Comparison of ENCODE assay signal across 17 cellular contexts in the genomic region with DNA sequence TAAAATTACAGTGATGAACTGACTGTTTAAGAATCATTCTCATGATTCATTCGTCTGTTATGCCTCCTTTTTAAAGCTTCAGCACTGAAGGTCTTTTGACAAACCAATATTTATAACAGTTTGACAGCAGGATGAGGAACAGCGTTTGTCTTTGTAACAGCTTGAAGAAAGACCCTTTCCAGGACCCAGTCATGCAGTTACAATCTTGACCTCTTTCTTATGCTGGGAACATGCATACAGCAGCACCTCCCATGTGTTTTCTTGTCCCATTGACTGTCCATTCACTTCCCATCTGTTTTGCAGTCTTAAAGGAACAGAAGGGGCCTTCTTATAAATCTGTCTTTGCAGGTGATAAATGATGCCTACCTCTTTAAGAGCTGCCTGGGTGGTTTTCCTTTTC.
DNase-seq lines count a peak whose midpoint lies in the region; ATAC-seq, FAIRE-seq and TF ChIP-seq lines count a peak whose summit lies in the region.
"Had no signal": no experiment of that assay in that cellular context is flagged by ENCODE, and none has a peak within 500 bp of the region (broad histone marks: within the 10 kb centered on the region; RNA-seq: fewer than 3 reads in every experiment).

No MANE protein-coding gene starts in this region.

- H2BK120ac ChIP-seq in IMR-90 (ENCODE audit: low read depth, low read length) (no peak overlapping the region), H1 (replicated peaks; ENCODE audit: low read depth, low read length) (no peak overlapping the region), mesenchymal stem cell (ENCODE audit: low read depth, low read length) (no peak overlapping the region)

- H3K9me1 ChIP-seq in IMR-90 (ENCODE audit: insufficient read depth, low read length): 0 out of 2 replicates have a peak, but pooled peaks cover 5% of the 10 kb centered on the region

- intact Hi-C loops in IMR-90 (cut with micrococcal nuclease): no loop called here

- ATAC-seq in IMR-90 (ENCODE audit: low read depth): peak; percentile 73
- no peak for ATAC-seq in stimulated activated effector memory CD8-positive, alpha-beta T cell treated with anti-CD3 and anti-CD28 coated beads, Interleukin-12 subunit alpha, Interleukin-12 subunit beta, amount 100 ng/mL, for 72 hours
- ATAC-seq: naive thymus-derived CD8-positive, alpha-beta T cell had no signal

- H4K8ac ChIP-seq in IMR-90 (ENCODE audit: low read depth in 2 of 2, low read length in 2 of 2) (no peak overlapping the region), H1 (ENCODE audit: extremely low read depth, insufficient read depth, low read length) (no peak overlapping the region), mesenchymal stem cell (ENCODE audit: low read length) (no peak overlapping the region)

- H3K9me3 Mint-ChIP-seq in stimulated activated effector memory CD8-positive, alpha-beta T cell treated with anti-CD3 and anti-CD28 coated beads, Interleukin-12 subunit alpha, Interleukin-12 subunit beta, amount 100 ng/mL, for 72 hours: no peaks in the 10 kb centered on the region
- H3K9me3 Mint-ChIP-seq: naive thymus-derived CD8-positive, alpha-beta T cell had no signal

- H3K9me3 ChIP-seq in IMR-90 (ENCODE audit: control insufficient read depth, insufficient read depth, low read length): no peaks in the 10 kb centered on the region
- H3K9me3 ChIP-seq in H1 (ENCODE audit: insufficient read depth in 2 of 2, low read depth in 1 of 2, low read length in 1 of 2): no peaks in the 10 kb centered on the region
- no peaks in the 10 kb centered on the region for H3K9me3 ChIP-seq in mesenchymal stem cell (ENCODE audit: control insufficient read depth, low read length)
- H3K9me3 ChIP-seq in hepatocyte (ENCODE audit: low read depth): no peaks in the 10 kb centered on the region
- H3K9me3 ChIP-seq: Peyer's patch had no signal

- no peak overlapping the region for H3K4me3 ChIP-seq in IMR-90 (ENCODE audit: insufficient read depth, low read depth, low read length)
- H3K4me3 ChIP-seq in H1 (ENCODE audit: extremely low read depth in 1 of 4, insufficient read depth in 2 of 4, low read depth in 3 of 4, low read length in 4 of 4): no peak overlapping the region
- H3K4me3 ChIP-seq in mesenchymal stem cell (ENCODE audit: insufficient read depth in 1 of 2, low read depth in 1 of 2, low read length in 2 of 2): no peak overlapping the region
- H3K4me3 ChIP-seq in hepatocyte: no peak overlapping the region
- H3K4me3 ChIP-seq: adrenal gland, Peyer's patch had no signal

- TF ChIP-seq EP300 in H1 (IDR thresholded peaks at IDR 0.05; ENCODE audit: borderline replicate concordance in 1 of 2, low read depth in 2 of 2, low read length in 2 of 2): no peak

- no peaks in the 10 kb centered on the region for H3K9me2 ChIP-seq in hepatocyte (replicated peaks; ENCODE audit: insufficient read depth)

- DNase-seq in EH (ENCODE audit: low read depth) (peak; percentile 38), IMR-90 (peak; percentile 66), H1 (ENCODE audit: low read depth in 1 of 2, low spot score in 2 of 2) (no peak), mesenchymal stem cell (peak; percentile 74), HUDEP-2 (lab: John Stamatoyannopoulos, UW; ENCODE audit: unreplicated experiment in 76 of 76) (no peak), SW480 (ENCODE audit: low spot score) (no peak), hepatocyte (ENCODE audit: low spot score) (no peak)
- DNase-seq in stimulated activated effector memory CD8-positive, alpha-beta T cell treated with anti-CD3 and anti-CD28 coated beads, Interleukin-12 subunit alpha, Interleukin-12 subunit beta, amount 100 ng/mL, for 72 hours (ENCODE audit: low spot score in 2 of 2): no peak
- DNase-seq: adrenal gland; naive thymus-derived CD8-positive, alpha-beta T cell; NCI-H2029; NCI-H748 treated with DMSO at 0.1 percent for 48 hours; Peyer's patch; stimulated activated CD4-positive, alpha-beta T cell treated with anti-CD3 and anti-CD28 coated beads, Interleukin-1b, Interleukin-23, amount 100 ng/mL, for 48 hours; substantia nigra had no signal

- CTCF ChIA-PET in IMR-90 (lab: Yijun Ruan, JAX): interaction anchor here (2.0 kb wide), 1 partner anchor 17 kb away, joined by 6 read pairs; no protein-coding TSS in a partner anchor
- CTCF ChIA-PET in H1 (lab: Charles Lee; ENCODE audit: partially characterized antibody): no interaction called here

- no peak overlapping the region for H4K5ac ChIP-seq in IMR-90 (ENCODE audit: low read depth, low read length)
- H4K5ac ChIP-seq in H1 (ENCODE audit: insufficient read length, low read depth, low read length): no peak overlapping the region

- H4K91ac ChIP-seq in IMR-90 (ENCODE audit: insufficient read depth, low read depth, low read length): no peak overlapping the region
- no peak overlapping the region for H4K91ac ChIP-seq in H1 (replicated peaks; ENCODE audit: insufficient read length, low read length)
- H4K91ac ChIP-seq in mesenchymal stem cell (ENCODE audit: low read length): no peak overlapping the region

- in situ Hi-C loops in IMR-90 (cut with MboI; ENCODE audit: low sequenced_read_pairs): no loop called here

- WGBS in IMR-90 (ENCODE audit: extremely low coverage in 2 of 2, insufficient read length in 1 of 2), 2 experiments: no CpG with 5 or more reads among the region's 2 CpGs
- WGBS in H1 (ENCODE audit: extremely low coverage in 1 of 2, insufficient coverage in 1 of 2, insufficient read length in 1 of 2, insufficient replicate concordance in 2 of 2, low coverage in 1 of 2, low lambda C conversion rate in 2 of 2, missing lambda C conversion rate in 1 of 2), 2 experiments: 88% methylated on average over 2 of the region's 2 CpGs; no CpG with 5 or more reads in 1 of the 2 experiments
- 0% methylated on average over 2 of the region's 2 CpGs for WGBS in mesenchymal stem cell
- WGBS in hepatocyte (ENCODE audit: low lambda C conversion rate, missing lambda C conversion rate): 59% methylated on average over 2 of the region's 2 CpGs

- H3K36me3 ChIP-seq in IMR-90 (ENCODE audit: control insufficient read depth, insufficient read depth, low read length): no peaks in the 10 kb centered on the region
- H3K36me3 ChIP-seq in H1 (ENCODE audit: control insufficient read depth in 2 of 4, insufficient read depth in 4 of 4, low read length in 3 of 4): peaks cover 0 to under 1% (median 0%) of the 10 kb centered on the region in 4 experiments; a peak in 2 of 8 replicates
- H3K36me3 ChIP-seq in mesenchymal stem cell (ENCODE audit: control insufficient read depth in 1 of 2, insufficient read depth in 2 of 2, low read depth in 1 of 2, low read length in 2 of 2): peaks cover 0 to 36% of the 10 kb centered on the region in 2 experiments
- H3K36me3 ChIP-seq in hepatocyte (replicated peaks; ENCODE audit: insufficient read depth, low read depth): no peaks in the 10 kb centered on the region
- H3K36me3 ChIP-seq: Peyer's patch had no signal

- TF ChIP-seq POLR2A in IMR-90 (IDR thresholded peaks at IDR 0.05; ENCODE audit: low read depth, low read length): no peak
- no peak for TF ChIP-seq POLR2A in H1 (IDR thresholded peaks at IDR 0.05; ENCODE audit: control extremely low read depth in 1 of 2, low read depth in 2 of 2, low read length in 2 of 2)

- H3K4me1 ChIP-seq in IMR-90 (ENCODE audit: control insufficient read depth, insufficient read depth, low read length) (0 out of 2 replicates have a peak, but pooled peaks cover 2% of the 10 kb centered on the region), H1 (replicated peaks in 1 of 4; ENCODE audit: control insufficient read depth in 3 of 4, insufficient read depth in 4 of 4, low read length in 3 of 4) (no peaks in the 10 kb centered on the region), mesenchymal stem cell (ENCODE audit: control insufficient read depth, insufficient read depth, low read depth, low read length) (no peaks in the 10 kb centered on the region), hepatocyte (ENCODE audit: insufficient read depth) (no peaks in the 10 kb centered on the region)
- H3K4me1 ChIP-seq: adrenal gland, Peyer's patch had no signal

- H2BK5ac ChIP-seq in IMR-90 (ENCODE audit: low read depth, low read length, poor library complexity, severe bottlenecking) (no peak overlapping the region), H1 (ENCODE audit: low read depth, low read length) (no peak overlapping the region), mesenchymal stem cell (ENCODE audit: low read depth, low read length, poor library complexity, severe bottlenecking) (no peak overlapping the region)

- H3K14ac ChIP-seq in IMR-90 (replicated peaks; ENCODE audit: low read depth, low read length) (no peak overlapping the region), H1 (ENCODE audit: insufficient read length) (no peak overlapping the region), mesenchymal stem cell (ENCODE audit: low read length in 2 of 2) (no peak overlapping the region)

- H4K20me1 ChIP-seq in IMR-90 (ENCODE audit: insufficient read depth, low read length): no peaks in the 10 kb centered on the region
- H4K20me1 ChIP-seq in H1 (replicated peaks in 1 of 2; ENCODE audit: control insufficient read depth in 1 of 2, insufficient read depth in 2 of 2, low read length in 2 of 2): no peaks in the 10 kb centered on the region
- H4K20me1 ChIP-seq in hepatocyte (ENCODE audit: insufficient read depth, poor library complexity, severe bottlenecking): no peaks in the 10 kb centered on the region

- no peak overlapping the region for H3K27ac Mint-ChIP-seq in stimulated activated effector memory CD8-positive, alpha-beta T cell treated with anti-CD3 and anti-CD28 coated beads, Interleukin-12 subunit alpha, Interleukin-12 subunit beta, amount 100 ng/mL, for 72 hours
- H3K27ac Mint-ChIP-seq: B cell had no signal

- H2BK12ac ChIP-seq in H1 (ENCODE audit: low read depth, low read length): no peak overlapping the region
- no peak overlapping the region for H2BK12ac ChIP-seq in mesenchymal stem cell (ENCODE audit: low read length in 2 of 2)

- no peak overlapping the region for H3K4me3 Mint-ChIP-seq in stimulated activated effector memory CD8-positive, alpha-beta T cell treated with anti-CD3 and anti-CD28 coated beads, Interleukin-12 subunit alpha, Interleukin-12 subunit beta, amount 100 ng/mL, for 72 hours
- H3K4me3 Mint-ChIP-seq: B cell; naive thymus-derived CD8-positive, alpha-beta T cell had no signal

- POLR2A ChIA-PET in IMR-90 (lab: Charles Lee; ENCODE audit: unreplicated experiment): no interaction called here
- POLR2A ChIA-PET in H1 (lab: Charles Lee; ENCODE audit: partially characterized antibody): no interaction called here

- H3K79me2 ChIP-seq in H1 (ENCODE audit: control insufficient read depth in 1 of 2, insufficient read depth in 2 of 2, low read length in 2 of 2) (no peaks in the 10 kb centered on the region), hepatocyte (no peaks in the 10 kb centered on the region)

- peaks cover 58% of the 10 kb centered on the region for H3K36me3 Mint-ChIP-seq in stimulated activated effector memory CD8-positive, alpha-beta T cell treated with anti-CD3 and anti-CD28 coated beads, Interleukin-12 subunit alpha, Interleukin-12 subunit beta, amount 100 ng/mL, for 72 hours

- H3K4me2 ChIP-seq in IMR-90 (ENCODE audit: low read depth, low read length) (0 out of 2 replicates have a peak overlapping the region, but pooled peaks have one; percentile 3), H1 (ENCODE audit: insufficient read depth in 1 of 2, low read depth in 2 of 2, low read length in 2 of 2) (no peak overlapping the region), mesenchymal stem cell (ENCODE audit: low read length, poor library complexity, severe bottlenecking) (no peak overlapping the region), hepatocyte (no peak overlapping the region)

- H3K56ac ChIP-seq in IMR-90 (ENCODE audit: extremely low read depth, insufficient read depth, low read length): no peak overlapping the region
- H3K56ac ChIP-seq in H1 (replicated peaks; ENCODE audit: insufficient read length, low read depth, low read length): no peak overlapping the region

- H2BK15ac ChIP-seq in IMR-90 (ENCODE audit: low read depth, low read length) (no peak overlapping the region), H1 (ENCODE audit: low read length) (no peak overlapping the region), mesenchymal stem cell (ENCODE audit: low read depth, poor library complexity, severe bottlenecking) (no peak overlapping the region)

- BruUV-seq in IMR-90 (replicated peaks; lab: Mats Ljungman, UMichigan): no TSS peak

- dilution Hi-C loops in IMR-90 (cut with HindIII; ENCODE audit: low sequenced_read_pairs, unreplicated experiment): no loop called here

- H2AFZ ChIP-seq in IMR-90 (replicated peaks; ENCODE audit: low read length, poor library complexity) (no peak overlapping the region), H1 (ENCODE audit: low read length) (no peak overlapping the region), mesenchymal stem cell (ENCODE audit: low read depth, low read length) (no peak overlapping the region), hepatocyte (no peak overlapping the region)

- H3K23ac ChIP-seq in IMR-90 (ENCODE audit: low read depth, low read length) (no peak overlapping the region), H1 (ENCODE audit: insufficient read length) (no peak overlapping the region), mesenchymal stem cell (ENCODE audit: low read length in 2 of 2) (no peak overlapping the region)

- H3K27me3 ChIP-seq in IMR-90 (ENCODE audit: control insufficient read depth, insufficient read depth, low read length) (no peaks in the 10 kb centered on the region), H1 (replicated peaks in 1 of 4; ENCODE audit: control insufficient read depth in 3 of 4, extremely low read depth in 1 of 4, insufficient read depth in 3 of 4, low read length in 3 of 4) (no peaks in the 10 kb centered on the region), mesenchymal stem cell (ENCODE audit: control insufficient read depth in 1 of 2, insufficient read depth in 1 of 2, low read length in 2 of 2) (no peaks in the 10 kb centered on the region), hepatocyte (no peaks in the 10 kb centered on the region)
- H3K27me3 ChIP-seq: adrenal gland, Peyer's patch had no signal

- H2BK20ac ChIP-seq in IMR-90 (ENCODE audit: low read depth, low read length) (no peak overlapping the region), H1 (ENCODE audit: low read length) (no peak overlapping the region)

- H3K27ac ChIP-seq in IMR-90 (ENCODE audit: insufficient read depth, low read length) (no peak overlapping the region), H1 (ENCODE audit: low read depth, low read length) (no peak overlapping the region), mesenchymal stem cell (ENCODE audit: low read length, poor library complexity, severe bottlenecking) (no peak overlapping the region), hepatocyte (no peak overlapping the region)
- H3K27ac ChIP-seq: adrenal gland, Peyer's patch had no signal

- H2AK5ac ChIP-seq in IMR-90 (ENCODE audit: low read depth, low read length): no peak overlapping the region
- no peak overlapping the region for H2AK5ac ChIP-seq in H1 (ENCODE audit: low read depth, low read length)
- H2AK5ac ChIP-seq in mesenchymal stem cell (ENCODE audit: low read length, severe bottlenecking): no peak overlapping the region

- no peak overlapping the region for H3K4ac ChIP-seq in IMR-90 (ENCODE audit: low read depth, low read length)
- no peak overlapping the region for H3K4ac ChIP-seq in H1 (replicated peaks; ENCODE audit: insufficient read length, low read depth, low read length)
- no peak overlapping the region for H3K4ac ChIP-seq in mesenchymal stem cell (ENCODE audit: low read depth in 1 of 2, low read length in 2 of 2)

- TF ChIP-seq CTCF in IMR-90 (conservative IDR thresholded peaks at IDR 0.05; ENCODE audit: low read depth, low read length) (no peak), H1 (IDR thresholded peaks at IDR 0.05; ENCODE audit: control extremely low read depth in 1 of 3, insufficient read depth in 1 of 3, low read depth in 1 of 3, low read length in 3 of 3) (no peak), hepatocyte (IDR thresholded peaks at IDR 0.05; ENCODE audit: poor library complexity) (no peak)

- H3K18ac ChIP-seq in IMR-90 (ENCODE audit: low read depth, low read length) (no peak overlapping the region), H1 (ENCODE audit: extremely low read depth, low read length) (no peak overlapping the region), mesenchymal stem cell (ENCODE audit: low read depth in 1 of 2, low read length in 2 of 2) (no peak overlapping the region)

- no peak overlapping the region for H2AK9ac ChIP-seq in IMR-90 (replicated peaks; ENCODE audit: low read depth, low read length, poor library complexity)

- H3K9ac ChIP-seq in IMR-90 (ENCODE audit: low read depth, low read length) (no peak overlapping the region), H1 (replicated peaks in 1 of 4; ENCODE audit: extremely low read depth in 1 of 4, low read depth in 3 of 4, low read length in 3 of 4) (no peak overlapping the region), mesenchymal stem cell (ENCODE audit: low read length) (no peak overlapping the region)

- FAIRE-seq in H1 (lab: Jason Lieb, UNC): peak; percentile 24
- FAIRE-seq: D721Med had no signal

- no peaks in the 10 kb centered on the region for H3K23me2 ChIP-seq in H1 (ENCODE audit: low read depth, low read length)

- no peaks in the 10 kb centered on the region for H3K79me1 ChIP-seq in IMR-90 (ENCODE audit: low read depth in 1 of 2, low read length in 2 of 2)
- no peaks in the 10 kb centered on the region for H3K79me1 ChIP-seq in H1 (ENCODE audit: low read depth, low read length)
- no peaks in the 10 kb centered on the region for H3K79me1 ChIP-seq in mesenchymal stem cell (replicated peaks; ENCODE audit: low read length, poor library complexity, severe bottlenecking)

- H3K4me1 Mint-ChIP-seq in stimulated activated effector memory CD8-positive, alpha-beta T cell treated with anti-CD3 and anti-CD28 coated beads, Interleukin-12 subunit alpha, Interleukin-12 subunit beta, amount 100 ng/mL, for 72 hours: peaks cover 7% of the 10 kb centered on the region
- H3K4me1 Mint-ChIP-seq: B cell; naive thymus-derived CD8-positive, alpha-beta T cell had no signal

- TF ChIP-seq RAD21 in IMR-90 (IDR thresholded peaks at IDR 0.05; ENCODE audit: low read length) (no peak), H1 (IDR thresholded peaks at IDR 0.05 in 1 of 2, conservative IDR thresholded peaks at IDR 0.05 in 1 of 2; ENCODE audit: low read depth in 2 of 2, low read length in 2 of 2) (no peak)

Comparison
In these comparisons a context has a peak if more than half of its experiments do, and no peak if none do; other contexts are left out.
1. DNase-seq: peak in EH (single experiment), IMR-90 (single experiment) and mesenchymal stem cell (single experiment); none in H1 (0 of 2), HUDEP-2 (0 of 76), stimulated activated effector memory CD8-positive, alpha-beta T cell treated with anti-CD3 and anti-CD28 coated beads, Interleukin-12 subunit alpha, Interleukin-12 subunit beta, amount 100 ng/mL, for 72 hours (0 of 2), SW480 (single experiment) and hepatocyte (single experiment).